2 cellular contexts compared by ENCODE assay signal in genomic region chr2:142741764-142742269, GRCh38.
TF ChIP-seq lines count a peak whose summit lies in the region.

No MANE protein-coding gene starts in this region.

TF ChIP-seq in IMR-90, 13 proteins besides CTCF, POLR2A, EP300 and RAD21 (continued from another document):
- no peak for TF ChIP-seq USF2 (IDR thresholded peaks at IDR 0.05; ENCODE audit: low read depth, low read length)
- no peak for TF ChIP-seq ELK1 (IDR thresholded peaks at IDR 0.05; ENCODE audit: borderline replicate concordance, low read depth, low read length)
- TF ChIP-seq CEBPB (IDR thresholded peaks at IDR 0.05; ENCODE audit: low read depth, low read length), result no peak
- no peak for TF ChIP-seq MAZ (IDR thresholded peaks at IDR 0.05; ENCODE audit: borderline replicate concordance, low read depth, low read length)
- no peak for TF ChIP-seq RFX5 (IDR thresholded peaks at IDR 0.05; ENCODE audit: low read depth, low read length)
- TF ChIP-seq RCOR1 (IDR thresholded peaks at IDR 0.05; ENCODE audit: insufficient replicate concordance, low read length), result no peak
- TF ChIP-seq FOS (IDR thresholded peaks at IDR 0.05; ENCODE audit: low read depth, low read length), result no peak
- TF ChIP-seq CHD1 (IDR thresholded peaks at IDR 0.05; ENCODE audit: low read depth, low read length), result no peak
- no peak for TF ChIP-seq MAFK (IDR thresholded peaks at IDR 0.05; ENCODE audit: low read depth, low read length)

TF ChIP-seq in WTC11, 78 proteins besides CTCF, POLR2A, EP300 and RAD21 (continued from another document):
- TF ChIP-seq ZNF532 (CRISPR knock-in tag; IDR thresholded peaks at IDR 0.05; ENCODE audit: borderline replicate concordance), result no peak
- TF ChIP-seq ATF6 (CRISPR knock-in tag; IDR thresholded peaks at IDR 0.05), result no peak
- TF ChIP-seq NFATC4 (CRISPR knock-in tag; IDR thresholded peaks at IDR 0.05), result no peak
- TF ChIP-seq JAZF1 (CRISPR knock-in tag; IDR thresholded peaks at IDR 0.05), result no peak
- no peak for TF ChIP-seq NFE2L1 (CRISPR knock-in tag; IDR thresholded peaks at IDR 0.05)
- no peak for TF ChIP-seq ZNF423 (CRISPR knock-in tag; IDR thresholded peaks at IDR 0.05)
- no peak for TF ChIP-seq PRRX2 (CRISPR knock-in tag; IDR thresholded peaks at IDR 0.05)
- TF ChIP-seq KAT7 (CRISPR knock-in tag; IDR thresholded peaks at IDR 0.05; ENCODE audit: borderline replicate concordance), result no peak
- no peak for TF ChIP-seq ERG (CRISPR knock-in tag; IDR thresholded peaks at IDR 0.05)
- TF ChIP-seq SMAD4 (CRISPR knock-in tag; IDR thresholded peaks at IDR 0.05), result no peak
- TF ChIP-seq MYBL2 (CRISPR knock-in tag; IDR thresholded peaks at IDR 0.05), result no peak
- no peak for TF ChIP-seq TCF7 (CRISPR knock-in tag; IDR thresholded peaks at IDR 0.05; ENCODE audit: low read depth)
- no peak for TF ChIP-seq ATF3 (CRISPR knock-in tag; conservative IDR thresholded peaks at IDR 0.05)
- no peak for TF ChIP-seq GTF2I (CRISPR knock-in tag; conservative IDR thresholded peaks at IDR 0.05)
- no peak for TF ChIP-seq USF2 (CRISPR knock-in tag; IDR thresholded peaks at IDR 0.05)
- TF ChIP-seq MLX (CRISPR knock-in tag; IDR thresholded peaks at IDR 0.05), result no peak
- no peak for TF ChIP-seq FOXJ3 (CRISPR knock-in tag; IDR thresholded peaks at IDR 0.05; ENCODE audit: borderline replicate concordance)
